8 cellular contexts compared by ENCODE assay signal in the genomic region with DNA sequence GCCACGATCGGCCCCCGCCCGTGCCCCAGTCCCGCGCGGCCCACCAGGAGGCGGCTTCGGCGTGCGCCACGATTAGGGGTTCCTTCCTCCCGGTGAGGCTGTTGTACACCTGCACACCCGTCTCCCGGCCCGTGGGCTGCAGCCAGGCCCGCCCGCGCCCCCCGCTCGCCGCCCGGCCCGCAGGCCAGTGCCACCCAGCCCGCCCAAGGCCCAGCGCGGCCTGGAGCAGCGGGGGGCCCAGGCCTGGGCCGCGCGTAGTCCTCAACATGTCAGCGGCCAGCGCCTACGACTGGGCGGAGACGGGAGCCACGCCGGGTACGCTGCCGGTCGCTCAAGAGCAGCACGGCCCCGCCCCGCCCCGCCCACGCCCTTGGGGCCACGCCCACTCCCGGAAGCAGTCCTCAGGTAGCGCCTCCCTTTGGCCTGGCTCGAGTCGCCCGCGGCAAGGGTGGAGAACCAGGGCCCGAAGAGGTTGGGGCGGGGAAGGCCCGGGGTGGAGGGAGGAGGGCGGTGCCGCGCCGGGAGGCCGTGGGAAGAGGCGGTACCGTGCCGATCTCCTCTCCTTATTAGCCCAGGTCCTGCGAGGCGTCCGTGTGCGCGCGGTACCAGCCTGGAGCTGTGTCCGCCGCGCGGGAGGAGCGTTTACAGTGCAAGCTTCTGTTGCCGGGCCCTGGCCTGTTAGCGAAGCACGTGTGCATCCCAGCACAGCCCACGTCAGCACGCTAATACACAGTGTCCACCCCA. TPM values are rescaled to one million over a fixed set of nuclear protein-coding genes. Genes with fewer than 3 reads are reported as not detected.
A peak's percentile ranks its signal among the peaks of the same experiment; 100 is the strongest.
DNase-seq lines count a peak whose midpoint lies in the region; ATAC-seq and TF ChIP-seq lines count a peak whose summit lies in the region.

A gene with protein sequence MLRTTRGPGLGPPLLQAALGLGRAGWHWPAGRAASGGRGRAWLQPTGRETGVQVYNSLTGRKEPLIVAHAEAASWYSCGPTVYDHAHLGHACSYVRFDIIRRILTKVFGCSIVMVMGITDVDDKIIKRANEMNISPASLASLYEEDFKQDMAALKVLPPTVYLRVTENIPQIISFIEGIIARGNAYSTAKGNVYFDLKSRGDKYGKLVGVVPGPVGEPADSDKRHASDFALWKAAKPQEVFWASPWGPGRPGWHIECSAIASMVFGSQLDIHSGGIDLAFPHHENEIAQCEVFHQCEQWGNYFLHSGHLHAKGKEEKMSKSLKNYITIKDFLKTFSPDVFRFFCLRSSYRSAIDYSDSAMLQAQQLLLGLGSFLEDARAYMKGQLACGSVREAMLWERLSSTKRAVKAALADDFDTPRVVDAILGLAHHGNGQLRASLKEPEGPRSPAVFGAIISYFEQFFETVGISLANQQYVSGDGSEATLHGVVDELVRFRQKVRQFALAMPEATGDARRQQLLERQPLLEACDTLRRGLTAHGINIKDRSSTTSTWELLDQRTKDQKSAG (minus strand): TSS at position 291 of the 744 bp plus-strand sequence. CDS start 23 bp downstream, at position 268.

- no peaks in the 10 kb centered on the region for H3K27me3 ChIP-seq in AG04450 (ENCODE audit: control insufficient read depth, insufficient read depth, low read length)

- H3K9me3 ChIP-seq in AG04450 (ENCODE audit: control insufficient read depth, insufficient read depth, low read length) (no peaks in the 10 kb centered on the region; the same call in 1 of the 2 replicates), iPS-18c (ENCODE audit: control insufficient read depth, insufficient read depth, low read length) (no peaks in the 10 kb centered on the region)

- ATAC-seq in GM18907 (IDR thresholded peaks at IDR 0.05; ENCODE audit: unreplicated experiment) (peak; percentile 97), HG03139 (IDR thresholded peaks at IDR 0.05; ENCODE audit: unreplicated experiment) (peak; percentile 96)

- TF ChIP-seq CTCF in AG04450 (IDR thresholded peaks at IDR 0.05; ENCODE audit: low read depth, low read length): peak; percentile 21; the same call in 1 of the 2 replicates
- TF ChIP-seq CTCF in VCaP (conservative IDR thresholded peaks at IDR 0.05): peak; percentile 70

- DNase-seq in AG04450 (ENCODE audit: low read depth, low spot score) (peak; percentile 80), NCI-H2227 (lab: John Stamatoyannopoulos, UW; ENCODE audit: unreplicated experiment) (peak; percentile 93), T47D (ENCODE audit: low read depth in 1 of 2, low spot score in 1 of 2) (peak; percentile 85 to 98)

- CTCF ChIA-PET in AG04450 (lab: Charles Lee): no interaction called here

- peak within 1 kb of the TSS; percentile 70 for H3K27ac ChIP-seq in AG04450 (ENCODE audit: low read depth, low read length)
- H3K27ac ChIP-seq in VCaP: peak within 1 kb of the TSS; percentile 90
- H3K27ac ChIP-seq in skin epidermis: peak within 1 kb of the TSS; percentile 69 to 92 (median 86)

- H3K4me3 ChIP-seq in AG04450 (ENCODE audit: low read depth, low read length) (peak within 1 kb of the TSS; percentile 77), iPS-18c (ENCODE audit: insufficient read depth, low read depth, low read length) (peak within 1 kb of the TSS; percentile 84), skin epidermis (peak within 1 kb of the TSS; percentile 62 to 85 (median 71))

- POLR2A ChIA-PET in AG04450 (lab: Yijun Ruan, JAX): interaction anchor here (0.6 to 1.8 kb wide), 3 partner anchors 9 to 96 kb away, joined by 3 to 17 read pairs (median 3); no protein-coding TSS in a partner anchor

- in situ Hi-C loops in T47D (cut with HindIII; ENCODE audit: low pct_unique_long_range_greater_than_20kb, low sequenced_read_pairs): no loop called here

RNA-seq across cellular contexts. Expression of the gene that starts here (rescaled TPM):
- 49.7 and 51.5 TPM in 2 replicates for polyA plus RNA-seq in AG04450 (2011; rRNA removed)
- 34.9 and 36.5 TPM in 2 replicates for polyA minus RNA-seq in AG04450 (2011; rRNA and poly(A)+ RNA removed)

Comparison
In these comparisons a context has a peak if more than half of its experiments do, and no peak if none do; other contexts are left out.
1. Peak in every context shown above with its lines: DNase-seq, ATAC-seq, H3K4me3 ChIP-seq and H3K27ac ChIP-seq.